Comparison of ENCODE assay signal across 21 cellular contexts in the genomic region with DNA sequence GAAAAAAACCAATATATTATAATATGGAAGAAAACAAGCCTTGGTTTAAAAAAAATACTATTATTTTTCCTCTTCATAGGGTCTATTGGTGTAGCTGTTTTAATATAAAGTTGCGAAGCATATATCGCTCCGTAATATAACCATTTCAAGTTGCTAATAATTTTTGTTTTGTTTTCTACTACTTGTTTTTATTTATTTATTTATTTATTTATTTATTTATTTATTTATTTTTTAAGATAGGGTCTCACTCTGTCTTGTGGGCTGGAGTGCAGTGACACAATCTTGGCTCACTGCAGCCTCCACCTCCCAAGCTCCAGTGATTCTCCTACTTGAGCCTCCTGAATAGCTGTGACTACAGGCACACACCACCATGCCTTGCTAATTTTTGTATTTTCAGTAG. TPM values are rescaled to one million over a fixed set of nuclear protein-coding genes. Genes with fewer than 3 reads are reported as not detected.
DNase-seq lines count a peak whose midpoint lies in the region; ATAC-seq, FAIRE-seq and TF ChIP-seq lines count a peak whose summit lies in the region.
"Had no signal": no experiment of that assay in that cellular context is flagged by ENCODE, and none has a peak within 500 bp of the region (broad histone marks: within the 10 kb centered on the region; RNA-seq: fewer than 3 reads in every experiment).

No MANE protein-coding gene starts in this region.

- no peak for ATAC-seq in K562
- no peak for ATAC-seq in GM19395 (IDR thresholded peaks at IDR 0.05; ENCODE audit: unreplicated experiment)
- ATAC-seq: GM12878 had no signal

- POLR2A ChIA-PET in K562 (lab: Yijun Ruan, JAX) = interaction anchor here (1.0 kb wide), 1 partner anchor 10 kb away, joined by 3 read pairs; no protein-coding TSS in a partner anchor

- H3K9me2 ChIP-seq in DOHH2 (replicated peaks; ENCODE audit: control insufficient read depth, low read length) (no peaks in the 10 kb centered on the region), Loucy (replicated peaks; ENCODE audit: low read depth, low read length) (no peaks in the 10 kb centered on the region)

- H3K9me3 ChIP-seq in DOHH2 (ENCODE audit: control insufficient read depth, insufficient read depth, low read length) (no peaks in the 10 kb centered on the region), Loucy (ENCODE audit: insufficient read depth, low read depth, low read length) (no peaks in the 10 kb centered on the region), K562 (replicated peaks; ENCODE audit: control insufficient read depth, insufficient read depth, low read depth, low read length) (no peaks in the 10 kb centered on the region), small intestine (ENCODE audit: control insufficient read depth, low read depth) (no peaks in the 10 kb centered on the region), adrenal gland (replicated peaks in 1 of 3) (no peaks in the 10 kb centered on the region)
- H3K9me3 ChIP-seq: HAP-1 had no signal

- H3F3A ChIP-seq in DOHH2 (ENCODE audit: control insufficient read depth, insufficient read depth) (peaks cover 42% of the 10 kb centered on the region), Loucy (ENCODE audit: low read depth) (no peaks in the 10 kb centered on the region)

- TF ChIP-seq CTCF in DOHH2 (IDR thresholded peaks at IDR 0.05; ENCODE audit: low read depth, low read length, poor library complexity, severe bottlenecking) (no peak), Loucy (conservative IDR thresholded peaks at IDR 0.05; ENCODE audit: low read length) (no peak), K562 (IDR thresholded peaks at IDR 0.05 in 2 of 3, conservative IDR thresholded peaks at IDR 0.05 in 1 of 3; ENCODE audit: insufficient read depth in 2 of 3, low read depth in 1 of 3, low read length in 3 of 3) (no peak), adrenal gland (IDR thresholded peaks at IDR 0.05) (no peak)

- H4K20me1 ChIP-seq in DOHH2 (ENCODE audit: control insufficient read depth, insufficient read depth, low read depth, low read length) = peaks cover 16% of the 10 kb centered on the region
- peaks cover 18% of the 10 kb centered on the region for H4K20me1 ChIP-seq in Loucy (ENCODE audit: insufficient read depth, low read length, poor library complexity, severe bottlenecking)
- no peaks in the 10 kb centered on the region for H4K20me1 ChIP-seq in K562 (replicated peaks; ENCODE audit: control insufficient read depth, insufficient read depth, low read length)

- H3K4me3 ChIP-seq in DOHH2 (ENCODE audit: low read length) (no peak overlapping the region), Loucy (ENCODE audit: low read length, poor library complexity, severe bottlenecking) (no peak overlapping the region), K562 (no peak overlapping the region), small intestine (ENCODE audit: low read depth in 1 of 2, low read length in 2 of 2) (no peak overlapping the region), adrenal gland (no peak overlapping the region)
- H3K4me3 ChIP-seq: GM12878, HAP-1 had no signal

- H2AFZ ChIP-seq in Loucy (ENCODE audit: low read length) (no peak overlapping the region), K562 (ENCODE audit: low read depth, low read length) (no peak overlapping the region)

- in situ Hi-C loops in K562 (cut with MboI) = no loop called here

- H3K27ac ChIP-seq in DOHH2 (ENCODE audit: low read depth, low read length) (peak overlapping the region; percentile 90; the same call in 1 of the 2 replicates), K562 (ENCODE audit: extremely low read depth, low read depth, low read length) (no peak overlapping the region), small intestine (ENCODE audit: low read depth in 1 of 2, low read length in 1 of 2) (no peak overlapping the region), adrenal gland (no peak overlapping the region)

- CTCF ChIA-PET in K562 (lab: Yijun Ruan, JAX; ENCODE audit: low intra/inter-chr PET ratio) = no interaction called here

- H3K9me1 ChIP-seq in K562 (ENCODE audit: control insufficient read depth, insufficient read depth, low read length) = no peaks in the 10 kb centered on the region

- peak overlapping the region; percentile 40; the same call in 1 of the 2 replicates for H3K4me2 ChIP-seq in DOHH2 (ENCODE audit: low read length)
- H3K4me2 ChIP-seq in Loucy (ENCODE audit: low read depth, low read length, poor library complexity, severe bottlenecking) = peak overlapping the region; percentile 28
- H3K4me2 ChIP-seq in K562 (ENCODE audit: insufficient read depth, low read length) = no peak overlapping the region

- TF ChIP-seq RAD21 in K562 (CRISPR knock-in tag; conservative IDR thresholded peaks at IDR 0.05 in 1 of 2, IDR thresholded peaks at IDR 0.05 in 1 of 2) = no peak

- H3K27me3 ChIP-seq in DOHH2 (ENCODE audit: control insufficient read depth, low read length) (no peaks in the 10 kb centered on the region), Loucy (ENCODE audit: insufficient read depth, low read length, poor library complexity, severe bottlenecking) (no peaks in the 10 kb centered on the region), K562 (ENCODE audit: control insufficient read depth in 2 of 2, insufficient read depth in 2 of 2, low read length in 2 of 2) (peaks cover 4 to 7% of the 10 kb centered on the region in 2 experiments; a peak in 2 of 5 replicates), small intestine (ENCODE audit: control insufficient read depth in 2 of 2, insufficient read depth in 2 of 2, low read length in 2 of 2) (no peaks in the 10 kb centered on the region), adrenal gland (no peaks in the 10 kb centered on the region)

- H3K4me1 ChIP-seq in DOHH2 (ENCODE audit: control insufficient read depth, low read length) (peaks cover 52% of the 10 kb centered on the region), Loucy (ENCODE audit: insufficient read depth, low read length, poor library complexity, severe bottlenecking) (peaks cover 23% of the 10 kb centered on the region), K562 (replicated peaks in 1 of 2; ENCODE audit: control insufficient read depth in 2 of 2, insufficient read depth in 2 of 2, low read length in 2 of 2) (peaks cover 5 to 11% of the 10 kb centered on the region in 2 experiments; a peak in 3 of 5 replicates), small intestine (ENCODE audit: control insufficient read depth in 2 of 2, insufficient read depth in 1 of 2, low read depth in 1 of 2, low read length in 1 of 2) (no peaks in the 10 kb centered on the region), adrenal gland (replicated peaks in 1 of 2) (peaks cover 9 to 19% of the 10 kb centered on the region in 2 donors)

- H3K36me3 ChIP-seq in DOHH2 (ENCODE audit: control insufficient read depth, low read length) (peaks cover 80% of the 10 kb centered on the region), Loucy (ENCODE audit: insufficient read depth, low read length) (peaks cover 20% of the 10 kb centered on the region; the same call in 1 of the 2 replicates), K562 (ENCODE audit: control insufficient read depth, insufficient read depth, low read length) (no peaks in the 10 kb centered on the region), small intestine (ENCODE audit: control insufficient read depth in 2 of 2, insufficient read depth in 2 of 2, low read length in 2 of 2) (no peaks in the 10 kb centered on the region), adrenal gland (replicated peaks in 1 of 2) (no peaks in the 10 kb centered on the region)

- TF ChIP-seq POLR2A in K562 (conservative IDR thresholded peaks at IDR 0.05) (no peak), adrenal gland (IDR thresholded peaks at IDR 0.05) (no peak)

- no peak for DNase-seq in K562 (ENCODE audit: extremely low read depth in 1 of 4, low spot score in 3 of 4)
- DNase-seq in small intestine = no peak
- no peak for DNase-seq in HCEC 1CT
- DNase-seq in adrenal gland = no peak
- DNase-seq: 8988T; C1 segment of cervical spinal cord; Calu3; CD4-positive, alpha-beta memory T cell; COR-L47; DMS153; DND-41; EL; GDM1; GOT3 had no signal

- WGBS in K562 (ENCODE audit: insufficient coverage, low coverage, missing lambda C conversion rate) = 90% methylated on average over 3 of the region's 3 CpGs
- WGBS in small intestine, 3 donors = 97 to 100% (median 99%) methylated on average over 3 of the region's 3 CpGs
- 95 to 99% (median 98%) methylated on average over 3 of the region's 3 CpGs for WGBS in adrenal gland, 4 donors

- intact Hi-C loops in K562 (cut with micrococcal nuclease) (no loop called here), adrenal gland (cut with DNase I) (loop anchor here in 1 of 2 donors (10.0 kb wide), 1 partner anchor 58 kb away; no protein-coding TSS in a partner anchor)

- no TSS peak for BruUV-seq in K562 (replicated peaks; lab: Mats Ljungman, UMichigan)

- H3K79me2 ChIP-seq in DOHH2 (ENCODE audit: control insufficient read depth, low read length) (peaks cover 71% of the 10 kb centered on the region), Loucy (ENCODE audit: insufficient read depth, low read length) (peaks cover 58% of the 10 kb centered on the region), K562 (ENCODE audit: control insufficient read depth, insufficient read depth, low read length) (peaks cover 19% of the 10 kb centered on the region)

- no peak for TF ChIP-seq EP300 in K562 (IDR thresholded peaks at IDR 0.05; ENCODE audit: low read length)

- no peak overlapping the region for H3K9ac ChIP-seq in Loucy (ENCODE audit: low read depth, low read length, poor library complexity, severe bottlenecking)
- H3K9ac ChIP-seq in K562 (ENCODE audit: insufficient read depth in 1 of 2, low read depth in 2 of 2, low read length in 2 of 2) = no peak overlapping the region

- no peak for FAIRE-seq in K562 (lab: Jason Lieb, UNC)
- peak; percentile 57 for FAIRE-seq in small intestine (lab: Jason Lieb, UNC)
- FAIRE-seq: GM12878, GM19239, H54 had no signal

RNA-seq across cellular contexts. Expression of gene PRDM2, which starts 46.4 kb away (rescaled TPM):
- total RNA-seq in K562 (2011; cell fraction: chromatin; rRNA removed; ENCODE audit: low replicate concordance) = 28.7 and 88.2 TPM in 2 replicates
- total RNA-seq in K562 (2011; cell fraction: nucleolus; rRNA removed) = 18.0 and 24.6 TPM in 2 replicates
- total RNA-seq in K562 (2011; cell fraction: nucleoplasm; rRNA removed) = 44.3 and 55.4 TPM in 2 replicates
- 6.6 and 8.3 TPM in 2 replicates for total RNA-seq in K562 (2014; rRNA removed)
- 12.5 and 14.5 TPM in 2 replicates for total RNA-seq in K562 (2014; rRNA removed; fragmentation: Illumina TruSeq; extraction: Trizol)
- 11.3 and 11.5 TPM in 2 replicates for total RNA-seq in K562 (2015; rRNA removed; fragmentation: Illumina TruSeq; extraction: Trizol)
- 26.0 and 27.6 TPM in 2 replicates for total RNA-seq in K562 (2021)
- polyA plus RNA-seq in K562 (2011; rRNA removed) = 13.1 and 18.3 TPM in 2 replicates
- polyA plus RNA-seq in K562 (2011; cell fraction: cytosol; rRNA removed) = 5.8 and 13.4 TPM in 2 replicates
- 16.2 and 30.9 TPM in 2 replicates for polyA plus RNA-seq in K562 (2011; cell fraction: nucleus; rRNA removed)
- polyA plus RNA-seq in K562 (2012) = 12.4 and 14.2 TPM in 2 replicates
- 19.7 and 21.2 TPM in 2 replicates for polyA plus RNA-seq in K562 (2014; fragmentation: Illumina TruSeq; extraction: Trizol)
- 1 to 10 TPM; 5.4 to 7.1 TPM for polyA plus RNA-seq in K562 (2014; fragmentation: Nextera tagmentation; extraction: Ambion mirVana)
- 15.9 and 18.7 TPM in 2 replicates for polyA plus RNA-seq in K562 (2014; rRNA removed)
- 19.7 and 30.3 TPM in 2 replicates for polyA minus RNA-seq in K562 (2011; rRNA and poly(A)+ RNA removed)
- polyA minus RNA-seq in K562 (2011; cell fraction: cytosol; rRNA and poly(A)+ RNA removed) = 13.2 and 23.0 TPM in 2 replicates
- polyA minus RNA-seq in K562 (2011; cell fraction: nucleus; rRNA and poly(A)+ RNA removed) = 10.4 and 17.5 TPM in 2 replicates
- polyA plus RNA-seq in small intestine = 10 to 100 TPM in 2 of 3 donors, 1 to 10 TPM in 1; 9.5 to 12.0 (median 11.4) TPM
- 10 to 100 TPM; 17.9 to 45.3 (median 31.4) TPM for total RNA-seq in adrenal gland
- polyA plus RNA-seq in adrenal gland = 10 to 100 TPM; 12.5 to 29.8 (median 28.2) TPM
